In the genomic region with DNA sequence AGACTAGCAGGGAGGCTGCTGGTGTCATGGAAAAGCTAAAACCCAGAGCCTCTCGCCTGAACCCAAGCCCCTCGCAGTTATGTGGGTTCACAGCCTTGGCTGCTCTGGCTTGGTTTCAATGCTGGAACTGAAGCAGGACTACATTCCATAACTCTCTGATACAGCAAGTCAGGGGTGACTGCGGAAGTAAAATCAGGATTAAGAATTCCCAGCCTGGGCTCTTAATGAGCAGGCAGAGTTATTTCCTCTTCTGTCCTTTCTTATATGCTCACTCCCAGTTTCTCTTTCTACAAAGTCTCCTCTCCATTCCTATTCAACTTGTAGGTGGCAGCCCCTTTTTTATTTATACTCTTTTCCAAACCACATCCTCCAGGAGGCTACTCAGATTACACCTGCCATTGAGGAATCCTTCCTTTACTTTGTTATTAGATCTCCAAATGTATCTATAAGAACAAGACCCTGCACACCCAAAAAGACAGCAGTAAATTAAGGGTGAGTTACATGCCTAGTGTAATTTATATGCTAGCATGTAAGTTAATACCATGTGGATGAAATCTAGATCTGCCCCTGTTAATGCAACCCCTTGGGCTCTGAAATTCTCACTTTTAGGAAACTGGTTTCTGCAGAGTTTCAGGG, we compare ENCODE assay signal across 28 cellular contexts. TPM values are rescaled to one million over a fixed set of nuclear protein-coding genes. Genes with fewer than 3 reads are reported as not detected.
DNase-seq lines count a peak whose midpoint lies in the region; ATAC-seq and TF ChIP-seq lines count a peak whose summit lies in the region.
"Had no signal": no experiment of that assay in that cellular context is flagged by ENCODE, and none has a peak within 500 bp of the region (broad histone marks: within the 10 kb centered on the region; RNA-seq: fewer than 3 reads in every experiment).

No MANE protein-coding gene starts in this region.

- peaks cover 12% of the 10 kb centered on the region for H3K27me3 Mint-ChIP-seq in activated T-helper 1 cell treated with anti-CD3 and anti-CD28 coated beads, Interleukin-12 subunit alpha, Interleukin-12 subunit beta, Interleukin-2, Interleukin-4 antibody, amounts not matched to agents 30 ng/mL and 10 ng/mL and 1 ng/mL, durations not matched to agents 14 hours and 24 hours and 36 hours (ENCODE audit: insufficient read depth)
- H3K27me3 Mint-ChIP-seq in neural progenitor cell (ENCODE audit: insufficient read depth, low read depth) = peaks cover 46% of the 10 kb centered on the region

- peaks cover 22% of the 10 kb centered on the region for H3F3A ChIP-seq in neural progenitor cell (ENCODE audit: low read depth)

- H4K20me1 ChIP-seq in neural progenitor cell (ENCODE audit: low read depth) = no peaks in the 10 kb centered on the region

- H3K4me3 Mint-ChIP-seq in activated T-helper 1 cell treated with anti-CD3 and anti-CD28 coated beads, Interleukin-12 subunit alpha, Interleukin-12 subunit beta, Interleukin-2, Interleukin-4 antibody, amounts not matched to agents 30 ng/mL and 10 ng/mL and 1 ng/mL, durations not matched to agents 14 hours and 24 hours and 36 hours = no peak overlapping the region
- no peak overlapping the region for H3K4me3 Mint-ChIP-seq in neural progenitor cell
- H3K4me3 Mint-ChIP-seq: activated CD4-positive, alpha-beta T cell treated with anti-CD3 and anti-CD28 coated beads for 36 hours had no signal

- peaks cover 1% of the 10 kb centered on the region for H3K36me3 Mint-ChIP-seq in activated T-helper 1 cell treated with anti-CD3 and anti-CD28 coated beads, Interleukin-12 subunit alpha, Interleukin-12 subunit beta, Interleukin-2, Interleukin-4 antibody, amounts not matched to agents 30 ng/mL and 10 ng/mL and 1 ng/mL, durations not matched to agents 14 hours and 24 hours and 36 hours (ENCODE audit: low read depth)
- no peaks in the 10 kb centered on the region for H3K36me3 Mint-ChIP-seq in neural progenitor cell

- no peak overlapping the region for H3K27ac ChIP-seq in neural progenitor cell
- H3K27ac ChIP-seq: adrenal gland, hepatocyte, KMS-11, thyroid gland had no signal

- H3K27me3 ChIP-seq in neural progenitor cell = peaks cover 65% of the 10 kb centered on the region
- H3K27me3 ChIP-seq: adrenal gland, cardiac muscle cell, thyroid gland had no signal

- DNase-seq in A172 (ENCODE audit: low spot score) (peak; percentile 79), HEK293T (ENCODE audit: extremely low spot score) (no peak), left kidney (ENCODE audit: low read depth, low spot score) (peak; percentile 93), neural progenitor cell (ENCODE audit: low spot score) (no peak), NCI-H82 treated with DMSO at 0.1 percent for 48 hours (lab: John Stamatoyannopoulos, UW; ENCODE audit: unreplicated experiment) (no peak)
- no peak for DNase-seq in activated T-helper 1 cell treated with anti-CD3 and anti-CD28 coated beads, Interleukin-12 subunit alpha, Interleukin-12 subunit beta, Interleukin-2, Interleukin-4 antibody, amounts not matched to agents 30 ng/mL and 10 ng/mL and 1 ng/mL, durations not matched to agents 14 hours and 24 hours and 36 hours (ENCODE audit: low spot score)
- DNase-seq: activated CD4-positive, alpha-beta T cell treated with anti-CD3 and anti-CD28 coated beads for 36 hours; activated effector memory CD4-positive, alpha-beta T cell treated with Interleukin-2 at 50 U/mL for 16 hours; adrenal gland; CD4-positive, alpha-beta T cell; dermis blood vessel endothelial cell; DMS53; mesendoderm; NCI-H1092 treated with DMSO at 0.1 percent for 48 hours; NCI-H2081 treated with DMSO at 0.1 percent for 48 hours; NCI-H526; posterior cingulate gyrus; stimulated activated CD4-positive, alpha-beta T cell treated with anti-CD3 and anti-CD28 coated beads, Interleukin-1b, Interleukin-23, amount 100 ng/mL, for 48 hours; stimulated activated naive CD4-positive, alpha-beta T cell treated with Interleukin-2 at 50 U/mL for 16 hours; thyroid gland had no signal

- intact Hi-C loops in activated T-helper 1 cell treated with anti-CD3 and anti-CD28 coated beads, Interleukin-12 subunit alpha, Interleukin-12 subunit beta, Interleukin-2, Interleukin-4 antibody, amounts not matched to agents 30 ng/mL and 10 ng/mL and 1 ng/mL, durations not matched to agents 14 hours and 24 hours and 36 hours (cut with micrococcal nuclease) = loop anchor here (1.0 kb wide), 3 partner anchors 7 to 61 kb away; no protein-coding TSS in a partner anchor

- no peaks in the 10 kb centered on the region for H3K9me3 ChIP-seq in neural progenitor cell (ENCODE audit: low read depth)
- H3K9me3 ChIP-seq: adrenal gland, thyroid gland had no signal

- H3K4me3 ChIP-seq in neural progenitor cell = no peak overlapping the region
- H3K4me3 ChIP-seq: adrenal gland, cardiac muscle cell, hepatocyte, thyroid gland had no signal

- H3K9me3 Mint-ChIP-seq in activated T-helper 1 cell treated with anti-CD3 and anti-CD28 coated beads, Interleukin-12 subunit alpha, Interleukin-12 subunit beta, Interleukin-2, Interleukin-4 antibody, amounts not matched to agents 30 ng/mL and 10 ng/mL and 1 ng/mL, durations not matched to agents 14 hours and 24 hours and 36 hours = no peaks in the 10 kb centered on the region
- H3K9me3 Mint-ChIP-seq in neural progenitor cell = no peaks in the 10 kb centered on the region
- H3K9me3 Mint-ChIP-seq: CD4-positive, alpha-beta T cell had no signal

- H3K27ac Mint-ChIP-seq in activated T-helper 1 cell treated with anti-CD3 and anti-CD28 coated beads, Interleukin-12 subunit alpha, Interleukin-12 subunit beta, Interleukin-2, Interleukin-4 antibody, amounts not matched to agents 30 ng/mL and 10 ng/mL and 1 ng/mL, durations not matched to agents 14 hours and 24 hours and 36 hours = peak overlapping the region; percentile 88
- H3K27ac Mint-ChIP-seq in neural progenitor cell = no peak overlapping the region
- H3K27ac Mint-ChIP-seq: activated CD4-positive, alpha-beta T cell treated with anti-CD3 and anti-CD28 coated beads for 36 hours; CD4-positive, alpha-beta T cell had no signal

- H3K9ac ChIP-seq in neural progenitor cell = no peak overlapping the region
- H3K9ac ChIP-seq: KMS-11 had no signal

- no peak overlapping the region for H2AFZ ChIP-seq in neural progenitor cell (replicated peaks)
- H2AFZ ChIP-seq: hepatocyte had no signal

- ATAC-seq in HG02610 (IDR thresholded peaks at IDR 0.05; ENCODE audit: unreplicated experiment) (no peak), HG02678 (IDR thresholded peaks at IDR 0.05; ENCODE audit: unreplicated experiment) (no peak)
- ATAC-seq: activated CD4-positive, alpha-beta T cell treated with anti-CD3 and anti-CD28 coated beads for 36 hours; Right ventricle myocardium inferior had no signal

- no peak for TF ChIP-seq CTCF in neural progenitor cell (IDR thresholded peaks at IDR 0.05)

- H3K36me3 ChIP-seq in neural progenitor cell = no peaks in the 10 kb centered on the region
- H3K36me3 ChIP-seq: adrenal gland, cardiac muscle cell, thyroid gland had no signal

- H3K4me1 Mint-ChIP-seq in activated T-helper 1 cell treated with anti-CD3 and anti-CD28 coated beads, Interleukin-12 subunit alpha, Interleukin-12 subunit beta, Interleukin-2, Interleukin-4 antibody, amounts not matched to agents 30 ng/mL and 10 ng/mL and 1 ng/mL, durations not matched to agents 14 hours and 24 hours and 36 hours (ENCODE audit: low read depth) = peaks cover 52% of the 10 kb centered on the region
- peaks cover 28% of the 10 kb centered on the region for H3K4me1 Mint-ChIP-seq in neural progenitor cell

- CTCF ChIA-PET in HEK293T (lab: Yijun Ruan, JAX) = interaction anchor here (0.8 to 1.6 kb wide), 2 partner anchors 103 to 247 kb away, joined by 3 to 5 read pairs; no protein-coding TSS in a partner anchor

- peaks cover 13% of the 10 kb centered on the region for H3K4me1 ChIP-seq in neural progenitor cell

- H3K4me2 ChIP-seq in neural progenitor cell = no peak overlapping the region
- H3K4me2 ChIP-seq: hepatocyte, KMS-11 had no signal

- no peaks in the 10 kb centered on the region for H3K79me2 ChIP-seq in neural progenitor cell (ENCODE audit: low read depth)
- H3K79me2 ChIP-seq: hepatocyte had no signal

- POLR2A ChIA-PET in HEK293T (lab: Yijun Ruan, JAX) = no interaction called here

TF ChIP-seq in HEK293T, 16 proteins besides CTCF, POLR2A, EP300 and RAD21:
- TF ChIP-seq FOXA1 (IDR thresholded peaks at IDR 0.05) = no peak
- TF ChIP-seq SUZ12 (IDR thresholded peaks at IDR 0.05) = no peak
- TF ChIP-seq, protein P1, sequence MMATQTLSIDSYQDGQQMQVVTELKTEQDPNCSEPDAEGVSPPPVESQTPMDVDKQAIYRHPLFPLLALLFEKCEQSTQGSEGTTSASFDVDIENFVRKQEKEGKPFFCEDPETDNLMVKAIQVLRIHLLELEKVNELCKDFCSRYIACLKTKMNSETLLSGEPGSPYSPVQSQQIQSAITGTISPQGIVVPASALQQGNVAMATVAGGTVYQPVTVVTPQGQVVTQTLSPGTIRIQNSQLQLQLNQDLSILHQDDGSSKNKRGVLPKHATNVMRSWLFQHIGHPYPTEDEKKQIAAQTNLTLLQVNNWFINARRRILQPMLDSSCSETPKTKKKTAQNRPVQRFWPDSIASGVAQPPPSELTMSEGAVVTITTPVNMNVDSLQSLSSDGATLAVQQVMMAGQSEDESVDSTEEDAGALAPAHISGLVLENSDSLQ (IDR thresholded peaks at IDR 0.05) = peak; percentile 58; the same call in 1 of the 2 replicates

RNA-seq across cellular contexts. Expression of a gene that starts 40.3 kb away (rescaled TPM):
- not detected in 2 replicates for total RNA-seq in A172 (2014; rRNA removed; shearing (Covaris generic))
- total RNA-seq in activated T-helper 1 cell treated with anti-CD3 and anti-CD28 coated beads, Interleukin-12 subunit alpha, Interleukin-12 subunit beta, Interleukin-2, Interleukin-4 antibody, amounts not matched to agents 30 ng/mL and 10 ng/mL and 1 ng/mL, durations not matched to agents 14 hours and 24 hours and 36 hours = not detected in 2 replicates
- total RNA-seq in neural progenitor cell (ENCODE audit: low replicate concordance) = not detected in 2 replicates
- total RNA-seq: activated CD4-positive, alpha-beta T cell treated with anti-CD3 and anti-CD28 coated beads for 36 hours; adrenal gland; CD4-positive, alpha-beta T cell; dermis blood vessel endothelial cell; fibroblast of villous mesenchyme; hepatocyte; Right ventricle myocardium inferior; skeletal muscle tissue; thyroid gland had no signal

RNA-seq across cellular contexts. Expression of a gene that starts 54.4 kb away (rescaled TPM):
- 27.0 and 30.6 TPM in 2 replicates for total RNA-seq in A172 (2014; rRNA removed; shearing (Covaris generic))
- 32.5 and 32.8 TPM in 2 replicates for total RNA-seq in activated T-helper 1 cell treated with anti-CD3 and anti-CD28 coated beads, Interleukin-12 subunit alpha, Interleukin-12 subunit beta, Interleukin-2, Interleukin-4 antibody, amounts not matched to agents 30 ng/mL and 10 ng/mL and 1 ng/mL, durations not matched to agents 14 hours and 24 hours and 36 hours
- not detected in 2 replicates for total RNA-seq in neural progenitor cell (ENCODE audit: low replicate concordance)

Comparison
In these comparisons a context has a peak if more than half of its experiments do, and no peak if none do; other contexts are left out.
1. DNase-seq: peak in A172 (single experiment) and left kidney (single experiment); none in HEK293T (single experiment), activated T-helper 1 cell treated with anti-CD3 and anti-CD28 coated beads, Interleukin-12 subunit alpha, Interleukin-12 subunit beta, Interleukin-2, Interleukin-4 antibody, amounts not matched to agents 30 ng/mL and 10 ng/mL and 1 ng/mL, durations not matched to agents 14 hours and 24 hours and 36 hours (single experiment), neural progenitor cell (single experiment) and NCI-H82 treated with DMSO at 0.1 percent for 48 hours (single experiment).
2. RNA of a gene that starts 54.4 kb away (total RNA-seq): 32.5 to 32.8 TPM in activated T-helper 1 cell treated with anti-CD3 and anti-CD28 coated beads, Interleukin-12 subunit alpha, Interleukin-12 subunit beta, Interleukin-2, Interleukin-4 antibody, amounts not matched to agents 30 ng/mL and 10 ng/mL and 1 ng/mL, durations not matched to agents 14 hours and 24 hours and 36 hours and 27.0 to 30.6 TPM in A172; not detected in neural progenitor cell; every median in the first group is over 10 times any median in the second.